In genomic region chr17:60435244-60436170, GRCh38 we compare ENCODE assay signal across 8 cellular contexts. TPM values are rescaled to one million over a fixed set of nuclear protein-coding genes. Genes with fewer than 3 reads are reported as not detected.
A peak's percentile ranks its signal among the peaks of the same experiment; 100 is the strongest.
DNase-seq lines count a peak whose midpoint lies in the region; ATAC-seq and TF ChIP-seq lines count a peak whose summit lies in the region.

No MANE protein-coding gene starts in this region.

- no peak overlapping the region for H2BK12ac ChIP-seq in neuronal stem cell (ENCODE audit: low read length)

- H3K36me3 ChIP-seq in neuronal stem cell (replicated peaks in 1 of 2; ENCODE audit: control insufficient read depth in 2 of 2, insufficient read depth in 2 of 2, low read length in 2 of 2) (no peaks in the 10 kb centered on the region), thyroid gland (no peaks in the 10 kb centered on the region)

- no peaks in the 10 kb centered on the region for H3K9me3 Mint-ChIP-seq in activated T-helper 2 cell treated with anti-CD3 and anti-CD28 coated beads, Interferon-gamma antibody, Interleukin-2, Interleukin-4, amounts not matched to agents 10 μg/mL and 5 μg/mL and 100 μg/mL, durations not matched to agents 14 hours and 24 hours and 36 hours

- H3K14ac ChIP-seq in neuronal stem cell (ENCODE audit: low read length) = no peak overlapping the region

- H3K79me1 ChIP-seq in neuronal stem cell (ENCODE audit: low read depth, low read length) = no peaks in the 10 kb centered on the region

- H3K27me3 ChIP-seq in neuronal stem cell (ENCODE audit: control insufficient read depth in 3 of 3, insufficient read depth in 3 of 3, low read depth in 1 of 3, low read length in 3 of 3) (peaks cover 0 to 8% (median 0%) of the 10 kb centered on the region in 3 experiments), thyroid gland (no peaks in the 10 kb centered on the region)

- TF ChIP-seq CTCF in fibroblast of the aortic adventitia (IDR thresholded peaks at IDR 0.05; ENCODE audit: insufficient read depth, low read length) (peak; percentile 86), thyroid gland (IDR thresholded peaks at IDR 0.05) (peak; percentile 64 to 96 (median 92))

- H3K4me3 Mint-ChIP-seq in activated T-helper 2 cell treated with anti-CD3 and anti-CD28 coated beads, Interferon-gamma antibody, Interleukin-2, Interleukin-4, amounts not matched to agents 10 μg/mL and 5 μg/mL and 100 μg/mL, durations not matched to agents 14 hours and 24 hours and 36 hours (ENCODE audit: low read depth) = no peak overlapping the region

- no peak overlapping the region for H3K4me2 ChIP-seq in neuronal stem cell (ENCODE audit: insufficient read depth, low read length, poor library complexity, severe bottlenecking)

- no peak overlapping the region for H2AK5ac ChIP-seq in neuronal stem cell (ENCODE audit: low read depth, low read length)

- TF ChIP-seq POLR2A in thyroid gland (IDR thresholded peaks at IDR 0.05) = no peak

- peaks cover 6 to 11% of the 10 kb centered on the region in 2 donors for H3K9me3 ChIP-seq in neuronal stem cell (replicated peaks in 1 of 2; ENCODE audit: control insufficient read depth in 2 of 2, insufficient read depth in 1 of 2, low read depth in 1 of 2, low read length in 2 of 2)
- H3K9me3 ChIP-seq in thyroid gland = no peaks in the 10 kb centered on the region

- peaks cover 9% of the 10 kb centered on the region for H3K27me3 Mint-ChIP-seq in activated T-helper 2 cell treated with anti-CD3 and anti-CD28 coated beads, Interferon-gamma antibody, Interleukin-2, Interleukin-4, amounts not matched to agents 10 μg/mL and 5 μg/mL and 100 μg/mL, durations not matched to agents 14 hours and 24 hours and 36 hours (ENCODE audit: low read depth)

- no peak overlapping the region for H3K18ac ChIP-seq in neuronal stem cell (ENCODE audit: low read length)

- no peak overlapping the region for H3K27ac Mint-ChIP-seq in activated T-helper 2 cell treated with anti-CD3 and anti-CD28 coated beads, Interferon-gamma antibody, Interleukin-2, Interleukin-4, amounts not matched to agents 10 μg/mL and 5 μg/mL and 100 μg/mL, durations not matched to agents 14 hours and 24 hours and 36 hours

- ATAC-seq in GM21526 (IDR thresholded peaks at IDR 0.05; ENCODE audit: low FRiP score, unreplicated experiment) = no peak

- H3K27ac ChIP-seq in neuronal stem cell (replicated peaks; ENCODE audit: low read length) (no peak overlapping the region), thyroid gland (no peak overlapping the region)

- no peak overlapping the region for H2BK5ac ChIP-seq in neuronal stem cell (ENCODE audit: low read length)

- H3K9ac ChIP-seq in neuronal stem cell (ENCODE audit: low read depth, low read length, poor library complexity) = no peak overlapping the region

- H3K23ac ChIP-seq in neuronal stem cell (ENCODE audit: low read depth, low read length, poor library complexity) = no peak overlapping the region

- H3K36me3 Mint-ChIP-seq in activated T-helper 2 cell treated with anti-CD3 and anti-CD28 coated beads, Interferon-gamma antibody, Interleukin-2, Interleukin-4, amounts not matched to agents 10 μg/mL and 5 μg/mL and 100 μg/mL, durations not matched to agents 14 hours and 24 hours and 36 hours (ENCODE audit: low read depth) = no peaks in the 10 kb centered on the region

- H3K4me1 ChIP-seq in neuronal stem cell (ENCODE audit: control insufficient read depth in 2 of 2, insufficient read depth in 1 of 2, low read depth in 1 of 2, low read length in 2 of 2) = no peaks in the 10 kb centered on the region
- H3K4me1 ChIP-seq in thyroid gland = no peaks in the 10 kb centered on the region

- WGBS in neuronal stem cell (ENCODE audit: extremely low coverage in 2 of 2, insufficient read length in 2 of 2, insufficient replicate concordance in 1 of 2), 2 donors = no CpG with 5 or more reads among the region's 28 CpGs
- 70% methylated on average over 28 of the region's 28 CpGs for WGBS in thyroid gland, 2 donors

- H4K91ac ChIP-seq in neuronal stem cell (ENCODE audit: low read depth, low read length, poor library complexity) = no peak overlapping the region

- H4K8ac ChIP-seq in neuronal stem cell (ENCODE audit: low read depth, low read length) = no peak overlapping the region

- peak; percentile 74 for DNase-seq in Daoy (ENCODE audit: low read depth)
- DNase-seq in M059J (ENCODE audit: low read depth) = peak; percentile 83
- DNase-seq in RPMI8226 = peak; percentile 76
- DNase-seq in activated T-helper 2 cell treated with anti-CD3 and anti-CD28 coated beads, Interferon-gamma antibody, Interleukin-2, Interleukin-4, amounts not matched to agents 10 μg/mL and 5 μg/mL and 100 μg/mL, durations not matched to agents 14 hours and 24 hours and 36 hours (ENCODE audit: low spot score) = peak; percentile 28
- DNase-seq in fibroblast of the aortic adventitia (ENCODE audit: low read depth) = peak; percentile 98
- DNase-seq in neuronal stem cell (ENCODE audit: low spot score) = peak; percentile 77
- DNase-seq in thyroid gland = peak; percentile 66 to 67

- H3K4me3 ChIP-seq in fibroblast of the aortic adventitia (ENCODE audit: low read depth, low read length) (peak overlapping the region; percentile 13), neuronal stem cell (ENCODE audit: low read length in 2 of 2) (no peak overlapping the region), thyroid gland (replicated peaks in 1 of 3) (no peak overlapping the region)

- no peak overlapping the region for H3K4ac ChIP-seq in neuronal stem cell (ENCODE audit: low read length)

- intact Hi-C loops in activated T-helper 2 cell treated with anti-CD3 and anti-CD28 coated beads, Interferon-gamma antibody, Interleukin-2, Interleukin-4, amounts not matched to agents 10 μg/mL and 5 μg/mL and 100 μg/mL, durations not matched to agents 14 hours and 24 hours and 36 hours (cut with micrococcal nuclease) = loop anchor here (1.0 to 10.0 kb wide), 2 partner anchors 201 to 293 kb away; no protein-coding TSS in a partner anchor
- intact Hi-C loops in thyroid gland (cut with DNase I) = no loop called here

- peak overlapping the region; percentile 59 for H2AFZ ChIP-seq in neuronal stem cell (ENCODE audit: low read length)

- peaks cover 3% of the 10 kb centered on the region for H3K4me1 Mint-ChIP-seq in activated T-helper 2 cell treated with anti-CD3 and anti-CD28 coated beads, Interferon-gamma antibody, Interleukin-2, Interleukin-4, amounts not matched to agents 10 μg/mL and 5 μg/mL and 100 μg/mL, durations not matched to agents 14 hours and 24 hours and 36 hours (ENCODE audit: low read depth)

- H2BK15ac ChIP-seq in neuronal stem cell (ENCODE audit: low read length) = no peak overlapping the region

- H2BK120ac ChIP-seq in neuronal stem cell (ENCODE audit: low read depth, low read length) = no peak overlapping the region

RNA-seq across cellular contexts. Expression of gene CHCT1, which starts 13.2 kb away (rescaled TPM):
- total RNA-seq in Daoy (2014; rRNA removed; shearing (Covaris generic)) = not detected in 2 replicates
- not detected in 2 replicates for total RNA-seq in M059J (2014; rRNA removed; shearing (Covaris generic))
- 0.43 and 0.55 TPM in 2 replicates for total RNA-seq in activated T-helper 2 cell treated with anti-CD3 and anti-CD28 coated beads, Interferon-gamma antibody, Interleukin-2, Interleukin-4, amounts not matched to agents 10 μg/mL and 5 μg/mL and 100 μg/mL, durations not matched to agents 14 hours and 24 hours and 36 hours
- total RNA-seq in fibroblast of the aortic adventitia (ENCODE audit: low replicate concordance) = not detected in 2 replicates
- polyA plus RNA-seq in neuronal stem cell (2013, experiment 1 of 2) = 0.17 TPM
- polyA plus RNA-seq in neuronal stem cell (2013, experiment 2 of 2) = 0.25 TPM
- total RNA-seq in thyroid gland = not detected

RNA-seq across cellular contexts. Expression of gene USP32, which starts 43.6 kb away (rescaled TPM):
- total RNA-seq in Daoy (2014; rRNA removed; shearing (Covaris generic)) = 11.2 and 18.4 TPM in 2 replicates
- 24.5 and 31.4 TPM in 2 replicates for total RNA-seq in M059J (2014; rRNA removed; shearing (Covaris generic))
- total RNA-seq in activated T-helper 2 cell treated with anti-CD3 and anti-CD28 coated beads, Interferon-gamma antibody, Interleukin-2, Interleukin-4, amounts not matched to agents 10 μg/mL and 5 μg/mL and 100 μg/mL, durations not matched to agents 14 hours and 24 hours and 36 hours = 31.9 and 36.3 TPM in 2 replicates
- total RNA-seq in fibroblast of the aortic adventitia (ENCODE audit: low replicate concordance) = 59.1 and 73.2 TPM in 2 replicates
- 23.3 TPM for polyA plus RNA-seq in neuronal stem cell (2013, experiment 1 of 2)
- polyA plus RNA-seq in neuronal stem cell (2013, experiment 2 of 2) = 23.5 TPM
- 10 to 100 TPM; 49.9 to 76.5 (median 65.0) TPM for total RNA-seq in thyroid gland

Comparison
In these comparisons a context has a peak if more than half of its experiments do, and no peak if none do; other contexts are left out.
1. DNase-seq: peak in every context shown above with its lines; median percentile 98 in fibroblast of the aortic adventitia; 83 in M059J; 77 in neuronal stem cell; 76 in RPMI8226; 74 in Daoy; 66 in thyroid gland; 28 in activated T-helper 2 cell treated with anti-CD3 and anti-CD28 coated beads, Interferon-gamma antibody, Interleukin-2, Interleukin-4, amounts not matched to agents 10 μg/mL and 5 μg/mL and 100 μg/mL, durations not matched to agents 14 hours and 24 hours and 36 hours.